Comparison of ENCODE assay signal across 39 cellular contexts in the genomic region with DNA sequence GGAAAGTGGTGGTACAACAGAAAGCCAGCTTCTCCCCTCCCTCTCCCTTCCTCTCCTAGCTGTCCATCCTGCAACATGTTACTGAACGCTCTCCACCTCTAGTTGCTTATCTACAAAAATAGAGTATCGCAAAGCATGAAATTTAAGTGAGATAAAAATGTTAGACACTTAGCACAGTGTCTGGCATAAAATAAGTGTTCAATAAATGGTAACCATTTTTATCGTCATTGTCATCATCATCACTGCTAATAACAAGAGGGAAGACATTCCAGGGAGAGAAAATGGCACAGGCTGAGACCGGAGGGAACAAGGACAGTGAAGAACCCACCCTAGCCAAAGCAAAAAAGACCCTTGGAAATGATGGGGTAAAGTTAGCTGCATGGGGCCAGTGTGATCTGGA. TPM values are rescaled to one million over a fixed set of nuclear protein-coding genes. Genes with fewer than 3 reads are reported as not detected.
"Had no signal": no experiment of that assay in that cellular context is flagged by ENCODE, and none has a peak within 500 bp of the region (broad histone marks: within the 10 kb centered on the region; RNA-seq: fewer than 3 reads in every experiment).

No MANE protein-coding gene starts in this region.

- H3K4me1 ChIP-seq: colonic mucosa, esophagus squamous epithelium, gastroesophageal sphincter had no signal

- H3K4me3 Mint-ChIP-seq: activated CD4-positive, alpha-beta memory T cell treated with anti-CD3 and anti-CD28 coated beads for 36 hours; activated CD4-positive, alpha-beta T cell treated with anti-CD3 and anti-CD28 coated beads for 36 hours; activated CD4-positive, alpha-beta T cell treated with anti-CD3 and anti-CD28 coated beads, Interleukin-2, amount 10 ng/mL, durations not matched to agents 24 days and 14 days; activated CD8-positive, alpha-beta memory T cell treated with anti-CD3 and anti-CD28 coated beads, Interleukin-2, amount 10 ng/mL, durations not matched to agents 7 days and 5 days; activated CD8-positive, alpha-beta T cell treated with anti-CD3 and anti-CD28 coated beads, Interleukin-2, amount 10 ng/mL, durations not matched to agents 7 days and 5 days; activated naive CD4-positive, alpha-beta T cell treated with anti-CD3 and anti-CD28 coated beads for 36 hours; activated naive CD4-positive, alpha-beta T cell treated with anti-CD3 and anti-CD28 coated beads, Interleukin-2, amount 50 U/mL, for 24 hours; activated naive CD8-positive, alpha-beta T cell treated with anti-CD3 and anti-CD28 coated beads for 36 hours; activated naive CD8-positive, alpha-beta T cell treated with anti-CD3 and anti-CD28 coated beads, Interleukin-2, amount 50 U/mL, for 24 hours; activated T-helper 1 cell treated with anti-CD3 and anti-CD28 coated beads, Interleukin-12 subunit alpha, Interleukin-12 subunit beta, Interleukin-2, Interleukin-4 antibody, amounts not matched to agents 30 ng/mL and 10 ng/mL and 1 ng/mL, durations not matched to agents 14 hours and 24 hours and 36 hours; T-helper 2 cell treated with Interferon-gamma antibody and Interleukin-4, amounts not matched to agents 5 μg/mL and 100 μg/mL, for 36 hours had no signal

- H3K27me3 Mint-ChIP-seq: activated CD4-positive, alpha-beta memory T cell treated with anti-CD3 and anti-CD28 coated beads for 36 hours; activated CD4-positive, alpha-beta T cell treated with anti-CD3 and anti-CD28 coated beads for 36 hours; activated CD4-positive, alpha-beta T cell treated with anti-CD3 and anti-CD28 coated beads, Interleukin-2, amount 10 ng/mL, durations not matched to agents 24 days and 14 days; activated CD8-positive, alpha-beta memory T cell treated with anti-CD3 and anti-CD28 coated beads, Interleukin-2, amount 10 ng/mL, durations not matched to agents 7 days and 5 days; activated naive CD4-positive, alpha-beta T cell treated with anti-CD3 and anti-CD28 coated beads, Interleukin-2, amount 50 U/mL, for 24 hours; activated naive CD8-positive, alpha-beta T cell treated with anti-CD3 and anti-CD28 coated beads for 36 hours; activated naive CD8-positive, alpha-beta T cell treated with anti-CD3 and anti-CD28 coated beads, Interleukin-2, amount 50 U/mL, for 24 hours had no signal

- H3K27ac Mint-ChIP-seq: activated CD4-positive, alpha-beta memory T cell treated with anti-CD3 and anti-CD28 coated beads for 36 hours; activated CD4-positive, alpha-beta T cell treated with anti-CD3 and anti-CD28 coated beads for 36 hours; activated CD4-positive, alpha-beta T cell treated with anti-CD3 and anti-CD28 coated beads, Interleukin-2, amount 10 ng/mL, durations not matched to agents 24 days and 14 days; activated CD8-positive, alpha-beta memory T cell treated with anti-CD3 and anti-CD28 coated beads, Interleukin-2, amount 10 ng/mL, durations not matched to agents 7 days and 5 days; activated CD8-positive, alpha-beta T cell treated with anti-CD3 and anti-CD28 coated beads, Interleukin-2, amount 10 ng/mL, durations not matched to agents 7 days and 5 days; activated naive CD4-positive, alpha-beta T cell treated with anti-CD3 and anti-CD28 coated beads for 36 hours; activated naive CD4-positive, alpha-beta T cell treated with anti-CD3 and anti-CD28 coated beads, Interleukin-2, amount 50 U/mL, for 24 hours; activated naive CD8-positive, alpha-beta T cell treated with anti-CD3 and anti-CD28 coated beads for 36 hours; activated naive CD8-positive, alpha-beta T cell treated with anti-CD3 and anti-CD28 coated beads, Interleukin-2, amount 50 U/mL, for 24 hours; activated T-helper 1 cell treated with anti-CD3 and anti-CD28 coated beads, Interleukin-12 subunit alpha, Interleukin-12 subunit beta, Interleukin-2, Interleukin-4 antibody, amounts not matched to agents 30 ng/mL and 10 ng/mL and 1 ng/mL, durations not matched to agents 14 hours and 24 hours and 36 hours; activated T-helper 2 cell treated with anti-CD3 and anti-CD28 coated beads, Interferon-gamma antibody, Interleukin-2, Interleukin-4, amounts not matched to agents 10 μg/mL and 5 μg/mL and 100 μg/mL, durations not matched to agents 14 hours and 24 hours and 36 hours; T-helper 2 cell treated with Interferon-gamma antibody and Interleukin-4, amounts not matched to agents 5 μg/mL and 100 μg/mL, for 36 hours had no signal

- H3K4me2 ChIP-seq: hepatocyte had no signal

- H3K4me3 ChIP-seq: adrenal gland, body of pancreas, colonic mucosa, esophagus squamous epithelium, gastroesophageal sphincter, heart right ventricle, hepatocyte had no signal

- H3K36me3 ChIP-seq: adrenal gland, colonic mucosa had no signal

- H3K27me3 ChIP-seq: adrenal gland, body of pancreas, colonic mucosa, esophagus squamous epithelium, gastroesophageal sphincter, heart right ventricle, hepatocyte had no signal

- ATAC-seq: activated CD4-positive, alpha-beta T cell treated with anti-CD3 and anti-CD28 coated beads for 36 hours; activated CD8-positive, alpha-beta memory T cell treated with anti-CD3 and anti-CD28 coated beads, Interleukin-2, amount 10 ng/mL, durations not matched to agents 7 days and 5 days; activated CD8-positive, alpha-beta T cell treated with anti-CD3 and anti-CD28 coated beads, Interleukin-2, amount 10 ng/mL, durations not matched to agents 7 days and 5 days; activated naive CD8-positive, alpha-beta T cell treated with anti-CD3 and anti-CD28 coated beads, Interleukin-2, amount 50 U/mL, for 24 hours; body of pancreas; gastroesophageal sphincter; heart right ventricle had no signal

- H3K79me2 ChIP-seq: hepatocyte had no signal

- DNase-seq: activated CD4-positive, alpha-beta memory T cell treated with anti-CD3 and anti-CD28 coated beads for 36 hours; activated CD4-positive, alpha-beta T cell treated with anti-CD3 and anti-CD28 coated beads for 36 hours; activated CD4-positive, alpha-beta T cell treated with anti-CD3 and anti-CD28 coated beads, Interleukin-2, amount 10 ng/mL, durations not matched to agents 24 days and 14 days; activated CD4-positive, CD25-positive, alpha-beta regulatory T cell; activated CD4-positive, CD25-positive, alpha-beta regulatory T cell treated with anti-CD3 and anti-CD28 coated beads, Interleukin-2, amount 50 U/mL, for 72 hours; activated CD8-positive, alpha-beta memory T cell treated with anti-CD3 and anti-CD28 coated beads, Interleukin-2, amount 10 ng/mL, durations not matched to agents 7 days and 5 days; activated CD8-positive, alpha-beta memory T cell treated with anti-CD3 and anti-CD28 coated beads, Interleukin-2, amount 50 U/mL, for 4 hours; activated CD8-positive, alpha-beta T cell treated with anti-CD3 and anti-CD28 coated beads, Interleukin-2, amount 10 ng/mL, durations not matched to agents 7 days and 5 days; activated effector memory CD4-positive, alpha-beta T cell treated with anti-CD3 and anti-CD28 coated beads, Interleukin-2, amount 50 U/mL, for 16 hours; activated naive CD4-positive, alpha-beta T cell treated with anti-CD3 and anti-CD28 coated beads for 36 hours; activated naive CD8-positive, alpha-beta T cell treated with anti-CD3 and anti-CD28 coated beads for 36 hours; activated naive CD8-positive, alpha-beta T cell treated with anti-CD3 and anti-CD28 coated beads, Interleukin-2, amount 50 U/mL, for 24 hours; activated T-cell treated with anti-CD3 and anti-CD28 coated beads, Interleukin-2, amount 50 U/mL, for 1 hour; activated T-cell treated with anti-CD3 and anti-CD28 coated beads, Interleukin-2, amount 50 U/mL, for 48 hours; adrenal gland; amygdala; aorta; body of pancreas; caudate nucleus; cerebellar nuclear complex; colonic mucosa; effector CD8-positive, alpha-beta T cell; esophagus squamous epithelium; foreskin melanocyte; heart right ventricle had no signal

- H2AFZ ChIP-seq: hepatocyte had no signal

- H3K27ac ChIP-seq: adrenal gland, body of pancreas, colonic mucosa, epithelial cell of prostate, esophagus squamous epithelium, gastroesophageal sphincter, heart right ventricle, hepatocyte had no signal

- H3K9me3 ChIP-seq: adrenal gland, body of pancreas, colonic mucosa, esophagus squamous epithelium, gastroesophageal sphincter, heart right ventricle had no signal

RNA-seq across cellular contexts. Expression of a gene that starts 38.7 kb away (rescaled TPM):
- total RNA-seq: fibroblast of villous mesenchyme, glomerular endothelial cell had no signal

RNA-seq across cellular contexts. Expression of a gene that starts 53.2 kb away (rescaled TPM):
- total RNA-seq: activated CD4-positive, alpha-beta memory T cell treated with anti-CD3 and anti-CD28 coated beads for 36 hours; activated CD4-positive, alpha-beta T cell treated with anti-CD3 and anti-CD28 coated beads for 36 hours; activated CD4-positive, alpha-beta T cell treated with anti-CD3 and anti-CD28 coated beads, Interleukin-2, amount 10 ng/mL, durations not matched to agents 24 days and 14 days; activated CD8-positive, alpha-beta memory T cell treated with anti-CD3 and anti-CD28 coated beads for 36 hours; activated CD8-positive, alpha-beta memory T cell treated with anti-CD3 and anti-CD28 coated beads, Interleukin-2, amount 10 ng/mL, durations not matched to agents 7 days and 5 days; activated CD8-positive, alpha-beta T cell treated with anti-CD3 and anti-CD28 coated beads, Interleukin-2, amount 10 ng/mL, durations not matched to agents 7 days and 5 days; activated naive CD4-positive, alpha-beta T cell treated with anti-CD3 and anti-CD28 coated beads for 36 hours; activated naive CD8-positive, alpha-beta T cell treated with anti-CD3 and anti-CD28 coated beads for 36 hours; activated T-helper 1 cell treated with anti-CD3 and anti-CD28 coated beads, Interleukin-12 subunit alpha, Interleukin-12 subunit beta, Interleukin-2, Interleukin-4 antibody, amounts not matched to agents 30 ng/mL and 10 ng/mL and 1 ng/mL, durations not matched to agents 14 hours and 24 hours and 36 hours; activated T-helper 2 cell treated with anti-CD3 and anti-CD28 coated beads, Interferon-gamma antibody, Interleukin-2, Interleukin-4, amounts not matched to agents 10 μg/mL and 5 μg/mL and 100 μg/mL, durations not matched to agents 14 hours and 24 hours and 36 hours; adrenal gland; aorta; body of pancreas; colonic mucosa; dermis microvascular lymphatic vessel endothelial cell; endothelial cell of umbilical vein; esophagus squamous epithelium; fibroblast of lung; fibroblast of villous mesenchyme; gastroesophageal sphincter; glomerular endothelial cell; heart right ventricle; hepatocyte had no signal
- polyA plus RNA-seq: adrenal gland, aorta, endothelial cell of umbilical vein, esophagus, fibroblast of lung, heart right ventricle, hepatocyte had no signal
